In genomic region chr2:131673400-131674173, GRCh38 we compare ENCODE assay signal across 8 cellular contexts.
DNase-seq lines count a peak whose midpoint lies in the region; ATAC-seq and TF ChIP-seq lines count a peak whose summit lies in the region.

No MANE protein-coding gene starts in this region.

- TF ChIP-seq CTCF in right lobe of liver (IDR thresholded peaks at IDR 0.05): peak; percentile 83 to 92 (median 90)

- no peaks in the 10 kb centered on the region for H3K9me3 Mint-ChIP-seq in activated CD4-positive, alpha-beta T cell treated with anti-CD3 and anti-CD28 coated beads, Interleukin-2, amount 10 ng/mL, durations not matched to agents 24 days and 14 days

- no peak overlapping the region for H3K27ac ChIP-seq in right lobe of liver

- H3K4me3 Mint-ChIP-seq in activated CD4-positive, alpha-beta T cell treated with anti-CD3 and anti-CD28 coated beads, Interleukin-2, amount 10 ng/mL, durations not matched to agents 24 days and 14 days: peak overlapping the region; percentile 23

- 0% methylated on average over 12 of the region's 48 CpGs for WGBS in right lobe of liver (ENCODE audit: insufficient coverage, low coverage, low lambda C conversion rate, missing lambda C conversion rate)

- in situ Hi-C loops in ACHN (cut with HindIII; ENCODE audit: low pct_ligation_motif_present, low pct_unique_long_range_greater_than_20kb, low sequenced_read_pairs): no loop called here

- ATAC-seq in GM18508 (IDR thresholded peaks at IDR 0.05; ENCODE audit: insufficient read depth, unreplicated experiment) (peak; percentile 73), HG02981 (IDR thresholded peaks at IDR 0.05; ENCODE audit: unreplicated experiment) (peak; percentile 92), right lobe of liver (peak; percentile 96 to 98 (median 97))

- H3K27me3 ChIP-seq in right lobe of liver: no peaks in the 10 kb centered on the region

- no peak for TF ChIP-seq POLR2A in right lobe of liver (IDR thresholded peaks at IDR 0.05)

- H3K36me3 ChIP-seq in right lobe of liver: no peaks in the 10 kb centered on the region

- peaks cover 5% of the 10 kb centered on the region for H3K4me1 Mint-ChIP-seq in activated CD4-positive, alpha-beta T cell treated with anti-CD3 and anti-CD28 coated beads, Interleukin-2, amount 10 ng/mL, durations not matched to agents 24 days and 14 days

- H3K4me1 ChIP-seq in right lobe of liver: peaks cover 0 to 15% (median 4%) of the 10 kb centered on the region in 4 donors

- intact Hi-C loops in activated CD4-positive, alpha-beta T cell treated with anti-CD3 and anti-CD28 coated beads, Interleukin-2, amount 10 ng/mL, durations not matched to agents 24 days and 14 days (cut with micrococcal nuclease): loop anchor here (1.0 to 5.0 kb wide), 3 partner anchors 129 to 519 kb away; no protein-coding TSS in a partner anchor
- intact Hi-C loops in right lobe of liver (cut with DNase I): no loop called here

- H3K4me3 ChIP-seq in right lobe of liver: peak overlapping the region; percentile 23 to 28 (median 28)

- DNase-seq in ACHN (peak; percentile 90), NCI-H2171 treated with DMSO at 0.1 percent for 48 hours (lab: John Stamatoyannopoulos, UW) (peak; percentile 71), dermis blood vessel endothelial cell (peak; percentile 82), right lobe of liver (peak; percentile 82 to 85 (median 84))
- peak; percentile 91 for DNase-seq in activated CD4-positive, alpha-beta T cell treated with anti-CD3 and anti-CD28 coated beads, Interleukin-2, amount 10 ng/mL, durations not matched to agents 24 days and 14 days
- DNase-seq in stimulated activated CD4-positive, alpha-beta T cell treated with anti-CD3 and anti-CD28 coated beads, TNF-alpha, amount 100 ng/mL, for 24 hours (ENCODE audit: low read depth in 3 of 3): peak in 2 of 3 experiments; percentile 50 to 68

- H3K27ac Mint-ChIP-seq in activated CD4-positive, alpha-beta T cell treated with anti-CD3 and anti-CD28 coated beads, Interleukin-2, amount 10 ng/mL, durations not matched to agents 24 days and 14 days: no peak overlapping the region

- H3K36me3 Mint-ChIP-seq in activated CD4-positive, alpha-beta T cell treated with anti-CD3 and anti-CD28 coated beads, Interleukin-2, amount 10 ng/mL, durations not matched to agents 24 days and 14 days (ENCODE audit: low read depth): no peaks in the 10 kb centered on the region

- no peaks in the 10 kb centered on the region for H3K9me3 ChIP-seq in right lobe of liver

- H3K27me3 Mint-ChIP-seq in activated CD4-positive, alpha-beta T cell treated with anti-CD3 and anti-CD28 coated beads, Interleukin-2, amount 10 ng/mL, durations not matched to agents 24 days and 14 days: peaks cover 39% of the 10 kb centered on the region
